Comparison of ENCODE assay signal across 26 cellular contexts in the genomic region with DNA sequence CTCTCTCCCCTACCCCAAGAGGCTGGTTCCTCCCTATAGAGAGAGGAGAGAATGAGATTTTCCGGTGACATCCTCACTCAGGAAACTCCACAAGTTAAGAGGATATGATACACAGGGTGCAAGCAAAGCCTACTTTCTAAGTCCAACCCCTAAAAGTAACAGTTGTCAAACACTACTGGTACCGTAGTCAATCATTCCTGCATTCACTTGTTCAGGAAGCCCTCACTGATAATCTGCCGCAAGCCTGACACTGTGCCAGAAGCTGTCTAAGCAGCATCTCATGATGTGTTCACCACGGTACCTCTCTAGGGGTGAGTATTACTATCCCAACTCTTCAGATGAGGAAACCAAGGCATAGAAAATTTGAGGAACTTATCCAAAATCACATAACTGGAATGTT. TPM values are rescaled to one million over a fixed set of nuclear protein-coding genes. Genes with fewer than 3 reads are reported as not detected.
"Had no signal": no experiment of that assay in that cellular context is flagged by ENCODE, and none has a peak within 500 bp of the region (broad histone marks: within the 10 kb centered on the region; RNA-seq: fewer than 3 reads in every experiment).

No MANE protein-coding gene starts in this region.

- H3K4me3 ChIP-seq: body of pancreas, cardiac muscle cell, coronary artery, gastrocnemius medialis, heart left ventricle had no signal

- H3K9me3 ChIP-seq: body of pancreas, gastrocnemius medialis, heart left ventricle had no signal

- H3K27ac ChIP-seq: body of pancreas, cardiac muscle cell, coronary artery, foreskin keratinocyte, gastrocnemius medialis, WERI-Rb-1 had no signal

- H3K4me1 ChIP-seq: body of pancreas, foreskin keratinocyte had no signal

- DNase-seq: activated B cell treated with CpG ODN at 0.5 μM for 24 hours; activated CD4-positive, alpha-beta T cell treated with anti-CD3 and anti-CD28 coated beads for 48 hours; activated CD4-positive, alpha-beta T cell treated with anti-CD3 and anti-CD28 coated beads, Interleukin-2, amount 50 U/mL, for 1 hour; activated CD4-positive, alpha-beta T cell treated with anti-CD3 and anti-CD28 coated beads, Interleukin-2, amount 50 U/mL, for 48 hours; activated CD8-positive, alpha-beta memory T cell treated with anti-CD3 and anti-CD28 coated beads for 24 hours; activated CD8-positive, alpha-beta T cell treated with anti-CD3 and anti-CD28 coated beads for 36 hours; activated effector memory CD4-positive, alpha-beta T cell treated with Interleukin-2 at 50 U/mL for 16 hours; activated gamma-delta T cell treated with Interleukin-2 at 50 U/mL for 16 hours; activated naive CD4-positive, alpha-beta T cell treated with anti-CD3 and anti-CD28 coated beads, Interleukin-2, amount 50 U/mL, for 16 hours; activated naive CD4-positive, alpha-beta T cell treated with Interleukin-2 at 50 U/mL for 16 hours; activated T-cell treated with anti-CD3 and anti-CD28 coated beads, Interleukin-2, amount 50 U/mL, for 4 hours; amygdala; aorta; body of pancreas; effector CD4-positive, alpha-beta T cell; effector memory CD8-positive, alpha-beta T cell; foreskin keratinocyte; gastrocnemius medialis; glutamatergic neuron; heart left ventricle; T-helper 2 cell; WERI-Rb-1 had no signal

- H3K27me3 ChIP-seq: body of pancreas, cardiac muscle cell, gastrocnemius medialis, heart left ventricle had no signal

- H3K36me3 ChIP-seq: gastrocnemius medialis, WERI-Rb-1 had no signal

RNA-seq across cellular contexts. Expression of a gene that starts 41.6 kb away (rescaled TPM):
- total RNA-seq: activated B cell treated with CpG ODN at 0.5 μM for 24 hours; activated CD8-positive, alpha-beta T cell treated with anti-CD3 and anti-CD28 coated beads for 36 hours; activated T-helper 17 cell treated with anti-CD3 and anti-CD28 coated beads, Interleukin-2, amount 50 U/mL, for 72 hours; foreskin keratinocyte; T-helper 1 cell treated with Interleukin-12 subunit alpha and Interleukin-12 subunit beta and Interleukin-4 antibody, amounts not matched to agents 30 ng/mL and 1 ng/mL, for 36 hours had no signal
- polyA plus RNA-seq: foreskin keratinocyte had no signal
